Comparison of ENCODE assay signal across 18 cellular contexts in genomic region chr7:110898516-110898915, GRCh38.
DNase-seq lines count a peak whose midpoint lies in the region; ATAC-seq and TF ChIP-seq lines count a peak whose summit lies in the region.
"Had no signal": no experiment of that assay in that cellular context is flagged by ENCODE, and none has a peak within 500 bp of the region (broad histone marks: within the 10 kb centered on the region; RNA-seq: fewer than 3 reads in every experiment).

No MANE protein-coding gene starts in this region.

- DNase-seq in BJ (ENCODE audit: low read depth) (peak; percentile 16), ELR (ENCODE audit: low read depth) (peak; percentile 15), foreskin keratinocyte (no peak), DMS153 treated with DMSO at 0.1 percent for 48 hours (lab: John Stamatoyannopoulos, UW; ENCODE audit: unreplicated experiment) (no peak), lower leg skin (ENCODE audit: low spot score in 2 of 2) (no peak)
- no peak for DNase-seq in activated CD4-positive, alpha-beta T cell treated with anti-CD3 and anti-CD28 coated beads, Interleukin-2, amount 10 ng/mL, durations not matched to agents 7 days and 5 days
- DNase-seq: CD4-positive, alpha-beta T cell; CD8-positive, alpha-beta memory T cell; DND-41; GM23248; H7; HCEC 1CT had no signal

- H4K20me1 ChIP-seq in OCI-LY1 (ENCODE audit: insufficient read depth, low read length), result no peaks in the 10 kb centered on the region
- H4K20me1 ChIP-seq: BLaER1 treated with 17β-estradiol and CSF1 and Interleukin-3, amounts not matched to agents 10 nM and 100 nM had no signal

- intact Hi-C loops in lower leg skin (cut with DNase I; ENCODE audit: low total_unique reads), result no loop called here

- H3K4me1 Mint-ChIP-seq in activated CD4-positive, alpha-beta T cell treated with anti-CD3 and anti-CD28 coated beads, Interleukin-2, amount 10 ng/mL, durations not matched to agents 7 days and 5 days, result peaks cover 1% of the 10 kb centered on the region
- H3K4me1 Mint-ChIP-seq: B cell; CD14-positive monocyte; CD8-positive, alpha-beta memory T cell had no signal

- no peaks in the 10 kb centered on the region for H3K36me3 ChIP-seq in BJ (ENCODE audit: control insufficient read depth, insufficient read depth, low read length)
- H3K36me3 ChIP-seq in OCI-LY1 (ENCODE audit: insufficient read depth, low read length), result no peaks in the 10 kb centered on the region
- H3K36me3 ChIP-seq: BLaER1 treated with 17β-estradiol and CSF1 and Interleukin-3, amounts not matched to agents 10 nM and 100 nM had no signal

- no peak overlapping the region for H3K27ac ChIP-seq in OCI-LY1 (ENCODE audit: low read depth, low read length, poor library complexity, severe bottlenecking)
- H3K27ac ChIP-seq in foreskin keratinocyte, result no peak overlapping the region
- H3K27ac ChIP-seq: 22Rv1; BLaER1 treated with 17β-estradiol and CSF1 and Interleukin-3, amounts not matched to agents 10 nM and 100 nM; GM23248 had no signal

- peaks cover 10% of the 10 kb centered on the region for H3K9me3 ChIP-seq in OCI-LY1 (ENCODE audit: low read length)

- no peaks in the 10 kb centered on the region for H3K79me2 ChIP-seq in OCI-LY1 (ENCODE audit: insufficient read depth, low read length)

- H3K9ac ChIP-seq in OCI-LY1 (ENCODE audit: low read length), result no peak overlapping the region
- H3K9ac ChIP-seq: BLaER1 treated with 17β-estradiol and CSF1 and Interleukin-3, amounts not matched to agents 10 nM and 100 nM; GM23248 had no signal

- H3K36me3 Mint-ChIP-seq in activated CD4-positive, alpha-beta T cell treated with anti-CD3 and anti-CD28 coated beads, Interleukin-2, amount 10 ng/mL, durations not matched to agents 7 days and 5 days (ENCODE audit: low read depth), result peaks cover 29% of the 10 kb centered on the region
- H3K36me3 Mint-ChIP-seq: CD14-positive monocyte had no signal

- H3K27me3 Mint-ChIP-seq in activated CD4-positive, alpha-beta T cell treated with anti-CD3 and anti-CD28 coated beads, Interleukin-2, amount 10 ng/mL, durations not matched to agents 7 days and 5 days, result no peaks in the 10 kb centered on the region
- H3K27me3 Mint-ChIP-seq: B cell; CD4-positive, alpha-beta T cell; CD8-positive, alpha-beta memory T cell had no signal

- H3K27me3 ChIP-seq in BJ (ENCODE audit: control insufficient read depth, insufficient read depth, low read length) (no peaks in the 10 kb centered on the region), OCI-LY1 (ENCODE audit: insufficient read depth, low read length) (no peaks in the 10 kb centered on the region), foreskin keratinocyte (no peaks in the 10 kb centered on the region)
- H3K27me3 ChIP-seq: BLaER1 treated with 17β-estradiol and CSF1 and Interleukin-3, amounts not matched to agents 10 nM and 100 nM had no signal

- H3K4me2 ChIP-seq in OCI-LY1 (ENCODE audit: low read length), result no peak overlapping the region
- H3K4me2 ChIP-seq: BLaER1 treated with 17β-estradiol and CSF1 and Interleukin-3, amounts not matched to agents 10 nM and 100 nM had no signal

- peaks cover 31% of the 10 kb centered on the region for H3K9me3 Mint-ChIP-seq in activated CD4-positive, alpha-beta T cell treated with anti-CD3 and anti-CD28 coated beads, Interleukin-2, amount 10 ng/mL, durations not matched to agents 7 days and 5 days

- H3K9me2 ChIP-seq in OCI-LY1 (ENCODE audit: low read depth, low read length), result no peaks in the 10 kb centered on the region

- TF ChIP-seq CTCF in BJ (IDR thresholded peaks at IDR 0.05; ENCODE audit: insufficient read depth, low read depth, low read length) (no peak), OCI-LY1 (IDR thresholded peaks at IDR 0.05; ENCODE audit: low read length) (no peak), foreskin keratinocyte (conservative IDR thresholded peaks at IDR 0.05) (no peak), lower leg skin (IDR thresholded peaks at IDR 0.05) (no peak)

- H3F3A ChIP-seq in OCI-LY1 (ENCODE audit: insufficient read depth, low read length), result no peaks in the 10 kb centered on the region

- TF ChIP-seq POLR2A in lower leg skin (IDR thresholded peaks at IDR 0.05), result no peak

- H3K4me1 ChIP-seq in OCI-LY1 (ENCODE audit: insufficient read depth, low read length, severe bottlenecking), result no peaks in the 10 kb centered on the region
- H3K4me1 ChIP-seq in foreskin keratinocyte, result no peaks in the 10 kb centered on the region
- H3K4me1 ChIP-seq: BLaER1 treated with 17β-estradiol and CSF1 and Interleukin-3, amounts not matched to agents 10 nM and 100 nM had no signal

- ATAC-seq in foreskin keratinocyte (peak; percentile 31), HG02840 (IDR thresholded peaks at IDR 0.05; ENCODE audit: low FRiP score, unreplicated experiment) (no peak)

- CTCF ChIA-PET in BJ (lab: Yijun Ruan, JAX), result no interaction called here
- CTCF ChIA-PET in activated CD4-positive, alpha-beta T cell treated with anti-CD3 and anti-CD28 coated beads, Interleukin-2, amount 10 ng/mL, durations not matched to agents 7 days and 5 days (lab: Charles Lee), result no interaction called here

- H3K4me3 ChIP-seq in BJ (ENCODE audit: low read depth, low read length), result no peak overlapping the region
- no peak overlapping the region for H3K4me3 ChIP-seq in OCI-LY1 (ENCODE audit: low read depth, low read length, poor library complexity, severe bottlenecking)
- H3K4me3 ChIP-seq in lower leg skin (ENCODE audit: low read depth, poor library complexity, severe bottlenecking), result no peak overlapping the region
- H3K4me3 ChIP-seq: BLaER1 treated with 17β-estradiol and CSF1 and Interleukin-3, amounts not matched to agents 10 nM and 100 nM; GM23248 had no signal

- no peak overlapping the region for H3K27ac Mint-ChIP-seq in activated CD4-positive, alpha-beta T cell treated with anti-CD3 and anti-CD28 coated beads, Interleukin-2, amount 10 ng/mL, durations not matched to agents 7 days and 5 days
- H3K27ac Mint-ChIP-seq: B cell; CD14-positive monocyte; CD4-positive, alpha-beta T cell; CD8-positive, alpha-beta memory T cell had no signal

- peak overlapping the region; percentile 35; the same call in 1 of the 2 replicates for H2AFZ ChIP-seq in OCI-LY1 (ENCODE audit: low read length)
- H2AFZ ChIP-seq: GM23248 had no signal

- POLR2A ChIA-PET in BJ (lab: Charles Lee), result interaction anchor here (0.6 kb wide), 1 partner anchor 23 kb away, joined by 3 read pairs; no protein-coding TSS in a partner anchor
- POLR2A ChIA-PET in activated CD4-positive, alpha-beta T cell treated with anti-CD3 and anti-CD28 coated beads, Interleukin-2, amount 10 ng/mL, durations not matched to agents 7 days and 5 days (lab: Charles Lee), result no interaction called here

- no peak overlapping the region for H3K4me3 Mint-ChIP-seq in activated CD4-positive, alpha-beta T cell treated with anti-CD3 and anti-CD28 coated beads, Interleukin-2, amount 10 ng/mL, durations not matched to agents 7 days and 5 days
- H3K4me3 Mint-ChIP-seq: B cell; CD14-positive monocyte; CD4-positive, alpha-beta T cell; CD8-positive, alpha-beta memory T cell had no signal

Comparison
In these comparisons a context has a peak if more than half of its experiments do, and no peak if none do; other contexts are left out.
1. DNase-seq: peak in BJ (single experiment) and ELR (single experiment); none in foreskin keratinocyte (0 of 2), DMS153 treated with DMSO at 0.1 percent for 48 hours (single experiment), lower leg skin (0 of 2) and activated CD4-positive, alpha-beta T cell treated with anti-CD3 and anti-CD28 coated beads, Interleukin-2, amount 10 ng/mL, durations not matched to agents 7 days and 5 days (single experiment).